2 cellular contexts compared by ENCODE assay signal in the genomic region with DNA sequence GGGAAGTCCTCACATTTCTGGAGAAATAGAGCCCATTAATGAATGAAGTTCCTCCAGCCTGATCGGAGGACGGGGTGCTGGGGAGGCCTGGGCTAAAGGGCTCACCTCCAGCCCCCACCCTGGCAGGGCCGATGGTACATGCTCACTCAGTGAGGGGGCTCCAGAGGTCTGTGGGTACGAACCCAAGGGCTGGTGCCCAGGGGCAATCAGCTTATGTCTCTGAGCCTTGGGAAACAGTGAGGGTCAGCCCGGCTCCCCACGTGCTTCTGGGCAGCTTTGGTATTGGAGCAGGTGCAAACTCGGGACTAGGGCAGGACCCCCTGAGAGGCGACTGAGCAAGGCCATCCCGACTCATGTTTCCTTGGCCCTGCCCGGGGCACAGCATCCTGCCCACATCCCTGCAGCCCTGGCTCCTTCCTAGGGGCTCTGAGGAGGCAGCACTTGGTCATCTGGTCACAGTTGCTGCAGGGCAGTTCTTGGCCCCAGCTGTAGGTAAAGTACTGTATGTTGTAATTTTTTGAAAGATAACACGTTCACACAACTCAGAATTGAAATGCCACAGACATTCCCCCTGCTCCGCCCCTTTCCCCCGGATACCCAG.
TF ChIP-seq lines count a peak whose summit lies in the region.

No MANE protein-coding gene starts in this region.

TF ChIP-seq in H1, 55 proteins besides CTCF, POLR2A, EP300 and RAD21:
- TF ChIP-seq SRF (IDR thresholded peaks at IDR 0.05; ENCODE audit: low read depth, low read length) (no peak), TCF12 (IDR thresholded peaks at IDR 0.05; ENCODE audit: low read depth, low read length) (no peak), CTBP2 (IDR thresholded peaks at IDR 0.05; ENCODE audit: borderline replicate concordance, insufficient read depth, insufficient read length, low read length) (no peak), BCL11A (IDR thresholded peaks at IDR 0.05; ENCODE audit: low read depth in 2 of 2, low read length in 2 of 2) (no peak), SP2 (IDR thresholded peaks at IDR 0.05; ENCODE audit: low read length) (no peak), CBX5 (IDR thresholded peaks at IDR 0.05; ENCODE audit: low read depth, low read length) (no peak)
- TF ChIP-seq, protein P1, sequence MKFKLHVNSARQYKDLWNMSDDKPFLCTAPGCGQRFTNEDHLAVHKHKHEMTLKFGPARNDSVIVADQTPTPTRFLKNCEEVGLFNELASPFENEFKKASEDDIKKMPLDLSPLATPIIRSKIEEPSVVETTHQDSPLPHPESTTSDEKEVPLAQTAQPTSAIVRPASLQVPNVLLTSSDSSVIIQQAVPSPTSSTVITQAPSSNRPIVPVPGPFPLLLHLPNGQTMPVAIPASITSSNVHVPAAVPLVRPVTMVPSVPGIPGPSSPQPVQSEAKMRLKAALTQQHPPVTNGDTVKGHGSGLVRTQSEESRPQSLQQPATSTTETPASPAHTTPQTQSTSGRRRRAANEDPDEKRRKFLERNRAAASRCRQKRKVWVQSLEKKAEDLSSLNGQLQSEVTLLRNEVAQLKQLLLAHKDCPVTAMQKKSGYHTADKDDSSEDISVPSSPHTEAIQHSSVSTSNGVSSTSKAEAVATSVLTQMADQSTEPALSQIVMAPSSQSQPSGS (IDR thresholded peaks at IDR 0.05; ENCODE audit: low read length), result no peak

TF ChIP-seq in SK-N-SH, 30 proteins besides CTCF, POLR2A, EP300 and RAD21:
- no peak for TF ChIP-seq NFIC (IDR thresholded peaks at IDR 0.05; ENCODE audit: borderline replicate concordance)
- no peak for TF ChIP-seq TAF1 (IDR thresholded peaks at IDR 0.05; ENCODE audit: borderline replicate concordance, low read depth, low read length)
- TF ChIP-seq CHD2 (IDR thresholded peaks at IDR 0.05; ENCODE audit: low read length, partially characterized antibody), result no peak
- no peak for TF ChIP-seq RFX5 (IDR thresholded peaks at IDR 0.05; ENCODE audit: low read length)
- no peak for TF ChIP-seq MXI1 (IDR thresholded peaks at IDR 0.05; ENCODE audit: low read depth, low read length)
- TF ChIP-seq, protein P2, sequence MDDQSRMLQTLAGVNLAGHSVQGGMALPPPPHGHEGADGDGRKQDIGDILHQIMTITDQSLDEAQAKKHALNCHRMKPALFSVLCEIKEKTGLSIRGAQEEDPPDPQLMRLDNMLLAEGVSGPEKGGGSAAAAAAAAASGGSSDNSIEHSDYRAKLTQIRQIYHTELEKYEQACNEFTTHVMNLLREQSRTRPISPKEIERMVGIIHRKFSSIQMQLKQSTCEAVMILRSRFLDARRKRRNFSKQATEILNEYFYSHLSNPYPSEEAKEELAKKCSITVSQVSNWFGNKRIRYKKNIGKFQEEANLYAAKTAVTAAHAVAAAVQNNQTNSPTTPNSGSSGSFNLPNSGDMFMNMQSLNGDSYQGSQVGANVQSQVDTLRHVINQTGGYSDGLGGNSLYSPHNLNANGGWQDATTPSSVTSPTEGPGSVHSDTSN (IDR thresholded peaks at IDR 0.05), result no peak
- no peak for TF ChIP-seq SIN3A (IDR thresholded peaks at IDR 0.05; ENCODE audit: borderline replicate concordance, low read depth, low read length)
- TF ChIP-seq, protein P3, sequence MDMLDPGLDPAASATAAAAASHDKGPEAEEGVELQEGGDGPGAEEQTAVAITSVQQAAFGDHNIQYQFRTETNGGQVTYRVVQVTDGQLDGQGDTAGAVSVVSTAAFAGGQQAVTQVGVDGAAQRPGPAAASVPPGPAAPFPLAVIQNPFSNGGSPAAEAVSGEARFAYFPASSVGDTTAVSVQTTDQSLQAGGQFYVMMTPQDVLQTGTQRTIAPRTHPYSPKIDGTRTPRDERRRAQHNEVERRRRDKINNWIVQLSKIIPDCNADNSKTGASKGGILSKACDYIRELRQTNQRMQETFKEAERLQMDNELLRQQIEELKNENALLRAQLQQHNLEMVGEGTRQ (IDR thresholded peaks at IDR 0.05; ENCODE audit: borderline replicate concordance, low read depth, low read length), result no peak
- TF ChIP-seq SMC3 (IDR thresholded peaks at IDR 0.05; ENCODE audit: low read depth, low read length), result no peak
- TF ChIP-seq, protein P4, sequence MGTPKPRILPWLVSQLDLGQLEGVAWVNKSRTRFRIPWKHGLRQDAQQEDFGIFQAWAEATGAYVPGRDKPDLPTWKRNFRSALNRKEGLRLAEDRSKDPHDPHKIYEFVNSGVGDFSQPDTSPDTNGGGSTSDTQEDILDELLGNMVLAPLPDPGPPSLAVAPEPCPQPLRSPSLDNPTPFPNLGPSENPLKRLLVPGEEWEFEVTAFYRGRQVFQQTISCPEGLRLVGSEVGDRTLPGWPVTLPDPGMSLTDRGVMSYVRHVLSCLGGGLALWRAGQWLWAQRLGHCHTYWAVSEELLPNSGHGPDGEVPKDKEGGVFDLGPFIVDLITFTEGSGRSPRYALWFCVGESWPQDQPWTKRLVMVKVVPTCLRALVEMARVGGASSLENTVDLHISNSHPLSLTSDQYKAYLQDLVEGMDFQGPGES (IDR thresholded peaks at IDR 0.05; ENCODE audit: low read depth, low read length), result no peak
